12 cellular contexts compared by ENCODE assay signal in genomic region chr1:44645466-44646244, GRCh38. TPM values are rescaled to one million over a fixed set of nuclear protein-coding genes. Genes with fewer than 3 reads are reported as not detected.
DNase-seq lines count a peak whose midpoint lies in the region; ATAC-seq and TF ChIP-seq lines count a peak whose summit lies in the region.
"Had no signal": no experiment of that assay in that cellular context is flagged by ENCODE, and none has a peak within 500 bp of the region (broad histone marks: within the 10 kb centered on the region; RNA-seq: fewer than 3 reads in every experiment).

No MANE protein-coding gene starts in this region.

- peak overlapping the region; percentile 57 to 79 for H3K27ac ChIP-seq in breast epithelium
- H3K27ac ChIP-seq: pancreas had no signal

- ATAC-seq in Right ventricle myocardium superior (ENCODE audit: poor library complexity) (peak; percentile 67), omental fat pad (ENCODE audit: low FRiP score) (peak; percentile 65), HG03135 (IDR thresholded peaks at IDR 0.05; ENCODE audit: unreplicated experiment) (no peak)

- H3K27me3 Mint-ChIP-seq in MCF 10A (ENCODE audit: insufficient read depth, unreplicated experiment): no peaks in the 10 kb centered on the region
- H3K27me3 Mint-ChIP-seq: brain had no signal

- peak overlapping the region in 1 of 3 donors; percentile 18 for H3K4me3 ChIP-seq in breast epithelium
- H3K4me3 ChIP-seq: pancreas had no signal

- peaks cover 67% of the 10 kb centered on the region for H3K36me3 Mint-ChIP-seq in MCF 10A (ENCODE audit: insufficient read depth, unreplicated experiment)

- H3K4me1 ChIP-seq in breast epithelium: peaks cover 0 to 11% of the 10 kb centered on the region in 2 donors
- H3K4me1 ChIP-seq: pancreas had no signal

- no peaks in the 10 kb centered on the region for H3K27me3 ChIP-seq in breast epithelium
- H3K27me3 ChIP-seq: pancreas had no signal

- TF ChIP-seq CTCF in breast epithelium (IDR thresholded peaks at IDR 0.05): no peak
- TF ChIP-seq CTCF in MCF 10A (IDR thresholded peaks at IDR 0.05; ENCODE audit: unreplicated experiment): no peak
- no peak for TF ChIP-seq CTCF in omental fat pad (IDR thresholded peaks at IDR 0.05)

- DNase-seq in breast epithelium (ENCODE audit: low spot score in 2 of 2) (no peak), MCF 10A (ENCODE audit: unreplicated experiment) (no peak), Right ventricle myocardium superior (peak; percentile 67), omental fat pad (ENCODE audit: low spot score) (no peak), OCI-M2 (lab: John Stamatoyannopoulos, UW; ENCODE audit: unreplicated experiment) (no peak), HEK293T (ENCODE audit: extremely low spot score) (no peak)
- no peak for DNase-seq in effector CD4-positive, alpha-beta T cell
- DNase-seq: activated CD4-positive, alpha-beta T cell treated with anti-CD3 and anti-CD28 coated beads for 48 hours; NCI-H1930 had no signal

- no peaks in the 10 kb centered on the region for H3K4me1 Mint-ChIP-seq in MCF 10A (ENCODE audit: insufficient read depth, unreplicated experiment)

- H3K9me3 ChIP-seq in breast epithelium: no peaks in the 10 kb centered on the region
- H3K9me3 ChIP-seq: pancreas had no signal

- no peak overlapping the region for H3K4me3 Mint-ChIP-seq in MCF 10A (ENCODE audit: unreplicated experiment)
- H3K4me3 Mint-ChIP-seq: brain had no signal

- no peaks in the 10 kb centered on the region for H3K36me3 ChIP-seq in breast epithelium

- TF ChIP-seq POLR2A in breast epithelium (IDR thresholded peaks at IDR 0.05): no peak

- no peaks in the 10 kb centered on the region for H3K9me3 Mint-ChIP-seq in MCF 10A (ENCODE audit: unreplicated experiment)
- H3K9me3 Mint-ChIP-seq: brain had no signal

- no peak overlapping the region for H3K27ac Mint-ChIP-seq in MCF 10A (ENCODE audit: low read depth, unreplicated experiment)

- POLR2A ChIA-PET in MCF 10A (lab: Yijun Ruan, JAX) (no interaction called here), HEK293T (lab: Yijun Ruan, JAX) (interaction anchor here (1.8 to 5.4 kb wide), 2 partner anchors 13 to 28 kb away, joined by 5 to 53 read pairs; partner anchors contain the start of gene TMEM53)

- CTCF ChIA-PET in MCF 10A (lab: Yijun Ruan, JAX): no interaction called here
- CTCF ChIA-PET in HEK293T (lab: Yijun Ruan, JAX): no interaction called here

- no TSS peak for BruUV-seq in MCF 10A (replicated peaks; lab: Mats Ljungman, UMichigan)

- intact Hi-C loops in breast epithelium (cut with DNase I; ENCODE audit: low total_unique reads): no loop called here
- intact Hi-C loops in MCF 10A (cut with micrococcal nuclease): no loop called here
- intact Hi-C loops in Right ventricle myocardium superior (cut with DNase I): no loop called here

TF ChIP-seq in HEK293T, 16 proteins besides CTCF, POLR2A, EP300 and RAD21:
- TF ChIP-seq, protein P1, sequence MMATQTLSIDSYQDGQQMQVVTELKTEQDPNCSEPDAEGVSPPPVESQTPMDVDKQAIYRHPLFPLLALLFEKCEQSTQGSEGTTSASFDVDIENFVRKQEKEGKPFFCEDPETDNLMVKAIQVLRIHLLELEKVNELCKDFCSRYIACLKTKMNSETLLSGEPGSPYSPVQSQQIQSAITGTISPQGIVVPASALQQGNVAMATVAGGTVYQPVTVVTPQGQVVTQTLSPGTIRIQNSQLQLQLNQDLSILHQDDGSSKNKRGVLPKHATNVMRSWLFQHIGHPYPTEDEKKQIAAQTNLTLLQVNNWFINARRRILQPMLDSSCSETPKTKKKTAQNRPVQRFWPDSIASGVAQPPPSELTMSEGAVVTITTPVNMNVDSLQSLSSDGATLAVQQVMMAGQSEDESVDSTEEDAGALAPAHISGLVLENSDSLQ (IDR thresholded peaks at IDR 0.05): no peak
- TF ChIP-seq HDGF (IDR thresholded peaks at IDR 0.05; ENCODE audit: borderline replicate concordance) (no peak), SP1 (IDR thresholded peaks at IDR 0.05) (no peak), ARNT (IDR thresholded peaks at IDR 0.05) (no peak), TARDBP (IDR thresholded peaks at IDR 0.05) (no peak), CTBP1 (IDR thresholded peaks at IDR 0.05; ENCODE audit: borderline replicate concordance) (no peak), FOXA1 (IDR thresholded peaks at IDR 0.05) (no peak), ELF4 (IDR thresholded peaks at IDR 0.05) (no peak), BHLHE40 (IDR thresholded peaks at IDR 0.05; ENCODE audit: borderline replicate concordance) (no peak), SUZ12 (IDR thresholded peaks at IDR 0.05) (no peak), LEF1 (IDR thresholded peaks at IDR 0.05; ENCODE audit: borderline replicate concordance) (no peak), FOXM1 (IDR thresholded peaks at IDR 0.05; ENCODE audit: borderline replicate concordance) (no peak), FOXK2 (IDR thresholded peaks at IDR 0.05) (no peak), ZNF384 (IDR thresholded peaks at IDR 0.05) (no peak)

RNA-seq across cellular contexts. Expression of gene TMEM53, which starts 28.6 kb away (rescaled TPM):
- total RNA-seq in breast epithelium: 1 to 10 TPM; 8.3 to 9.4 (median 9.2) TPM
- 2.2 TPM in 2 replicates for total RNA-seq in MCF 10A (2022)
- 8.1 TPM for total RNA-seq in Right ventricle myocardium superior
- 10 to 100 TPM in 3 of 4 donors, 1 to 10 TPM in 1; 7.6 to 14.0 (median 10.3) TPM for total RNA-seq in omental fat pad

RNA-seq across cellular contexts. Expression of gene ARMH1, which starts 28.9 kb away (rescaled TPM):
- total RNA-seq in breast epithelium (1 to 10 TPM; 1.8 to 3.8 (median 2.9) TPM), MCF 10A (2022) (0.65 and 0.96 TPM in 2 replicates), Right ventricle myocardium superior (0.83 TPM), omental fat pad (1 to 10 TPM in 3 of 4 donors, under 1 TPM in 1; 0.47 to 2.4 (median 1.2) TPM)
